In genomic region chr13:24040835-24041234, GRCh38 we compare ENCODE assay signal across 22 cellular contexts.
DNase-seq lines count a peak whose midpoint lies in the region; ATAC-seq and TF ChIP-seq lines count a peak whose summit lies in the region.
"Had no signal": no experiment of that assay in that cellular context is flagged by ENCODE, and none has a peak within 500 bp of the region (broad histone marks: within the 10 kb centered on the region; RNA-seq: fewer than 3 reads in every experiment).

No MANE protein-coding gene starts in this region.

- H3K9me3 Mint-ChIP-seq in GM23338 (no peaks in the 10 kb centered on the region), nephron (peaks cover 3% of the 10 kb centered on the region)
- H3K9me3 Mint-ChIP-seq in T-helper 2 cell treated with Interferon-gamma antibody and Interleukin-4, amounts not matched to agents 5 μg/mL and 100 μg/mL, for 36 hours = no peaks in the 10 kb centered on the region
- H3K9me3 Mint-ChIP-seq: natural killer cell treated with Interleukin-12 subunit alpha and Interleukin-12 subunit beta and Interleukin-15 and Interleukin-18, amount 100 ng/mL, for 72 hours had no signal

- no peaks in the 10 kb centered on the region; the same call in 1 of the 2 replicates for H3K4me1 ChIP-seq in GM23338 (ENCODE audit: insufficient read depth)
- H3K4me1 ChIP-seq: colonic mucosa, prostate gland had no signal

- no peak overlapping the region for H2AFZ ChIP-seq in GM23338

- H3K4me3 ChIP-seq in GM23338 = no peak overlapping the region
- H3K4me3 ChIP-seq: colonic mucosa, prostate gland had no signal

- H3K27ac ChIP-seq in GM23338 (ENCODE audit: low read depth) = no peak overlapping the region
- H3K27ac ChIP-seq in cingulate gyrus (ENCODE audit: low read depth, low read length) = peak overlapping the region; percentile 98
- H3K27ac ChIP-seq: brain microvascular endothelial cell, C4-2B, colonic mucosa, prostate gland, RWPE1 had no signal

- H3K4me1 Mint-ChIP-seq in GM23338 = peaks cover 29% of the 10 kb centered on the region
- H3K4me1 Mint-ChIP-seq in nephron = peaks cover 79% of the 10 kb centered on the region
- H3K4me1 Mint-ChIP-seq in T-helper 2 cell treated with Interferon-gamma antibody and Interleukin-4, amounts not matched to agents 5 μg/mL and 100 μg/mL, for 36 hours (ENCODE audit: low read depth) = peaks cover 25% of the 10 kb centered on the region
- peaks cover 2% of the 10 kb centered on the region for H3K4me1 Mint-ChIP-seq in T-helper 17 cell

- H3K9me3 ChIP-seq in T-helper 17 cell (ENCODE audit: control insufficient read depth, low read length, poor library complexity, severe bottlenecking) = no peaks in the 10 kb centered on the region
- H3K9me3 ChIP-seq: colonic mucosa, prostate gland had no signal

- DNase-seq in GM23338 (ENCODE audit: low spot score) (peak; percentile 28), NCI-H69 (lab: John Stamatoyannopoulos, UW) (peak; percentile 66), RKO (ENCODE audit: low spot score) (no peak), T-helper 17 cell (no peak)
- DNase-seq in T-helper 2 cell treated with Interferon-gamma antibody and Interleukin-4, amounts not matched to agents 5 μg/mL and 100 μg/mL, for 36 hours (ENCODE audit: low spot score) = no peak
- DNase-seq: ACHN; activated CD8-positive, alpha-beta T cell treated with anti-CD3 and anti-CD28 coated beads, Interleukin-2, amount 10 ng/mL, durations not matched to agents 7 days and 5 days; activated gamma-delta T cell treated with Interleukin-2 at 50 U/mL for 16 hours; brain microvascular endothelial cell; colonic mucosa; Karpas-422; left cardiac atrium; NCI-H2029 treated with DMSO at 0.1 percent for 48 hours; NCI-H446 treated with DMSO at 0.1 percent for 48 hours; T-helper 9 cell had no signal

- no peaks in the 10 kb centered on the region for H3K9me2 ChIP-seq in GM23338 (ENCODE audit: insufficient read depth)

- H3K36me3 Mint-ChIP-seq in GM23338 (ENCODE audit: low read depth) (no peaks in the 10 kb centered on the region), nephron (ENCODE audit: low read depth) (peaks cover 3% of the 10 kb centered on the region), T-helper 17 cell (ENCODE audit: low read depth) (no peaks in the 10 kb centered on the region)
- H3K36me3 Mint-ChIP-seq in T-helper 2 cell treated with Interferon-gamma antibody and Interleukin-4, amounts not matched to agents 5 μg/mL and 100 μg/mL, for 36 hours (ENCODE audit: low read depth) = no peaks in the 10 kb centered on the region
- H3K36me3 Mint-ChIP-seq: natural killer cell treated with Interleukin-12 subunit alpha and Interleukin-12 subunit beta and Interleukin-15 and Interleukin-18, amount 100 ng/mL, for 72 hours had no signal

- H3K27me3 ChIP-seq in GM23338 (ENCODE audit: insufficient read depth) = no peaks in the 10 kb centered on the region
- H3K27me3 ChIP-seq: brain microvascular endothelial cell, colonic mucosa had no signal

- no peaks in the 10 kb centered on the region for H4K20me1 ChIP-seq in GM23338 (replicated peaks; ENCODE audit: insufficient read depth)

- ATAC-seq in GM23338 (peak; percentile 90), GM19395 (IDR thresholded peaks at IDR 0.05; ENCODE audit: unreplicated experiment) (no peak), T-helper 17 cell (no peak)
- ATAC-seq: activated CD8-positive, alpha-beta T cell treated with anti-CD3 and anti-CD28 coated beads, Interleukin-2, amount 10 ng/mL, durations not matched to agents 7 days and 5 days; left cardiac atrium; natural killer cell treated with Interleukin-12 subunit alpha and Interleukin-12 subunit beta and Interleukin-15 and Interleukin-18, amount 100 ng/mL, for 72 hours had no signal

- no peaks in the 10 kb centered on the region for H3F3A ChIP-seq in GM23338 (replicated peaks; ENCODE audit: low read depth)

- no peak overlapping the region for H3K4me2 ChIP-seq in GM23338

- TF ChIP-seq CTCF in GM23338 (conservative IDR thresholded peaks at IDR 0.05; ENCODE audit: low read depth in 2 of 2) (no peak), nephron (IDR thresholded peaks at IDR 0.05; ENCODE audit: unreplicated experiment in 3 of 3) (no peak)

- H3K27ac Mint-ChIP-seq in GM23338 = no peak overlapping the region
- H3K27ac Mint-ChIP-seq in nephron = peak overlapping the region; percentile 44 to 77 (median 49)
- no peak overlapping the region for H3K27ac Mint-ChIP-seq in T-helper 2 cell treated with Interferon-gamma antibody and Interleukin-4, amounts not matched to agents 5 μg/mL and 100 μg/mL, for 36 hours
- H3K27ac Mint-ChIP-seq in T-helper 17 cell = no peak overlapping the region
- H3K27ac Mint-ChIP-seq: activated CD8-positive, alpha-beta T cell treated with anti-CD3 and anti-CD28 coated beads, Interleukin-2, amount 10 ng/mL, durations not matched to agents 7 days and 5 days; natural killer cell treated with Interleukin-12 subunit alpha and Interleukin-12 subunit beta and Interleukin-15 and Interleukin-18, amount 100 ng/mL, for 72 hours had no signal

- H3K79me2 ChIP-seq in GM23338 (replicated peaks; ENCODE audit: insufficient read depth) = no peaks in the 10 kb centered on the region

- H3K4me3 Mint-ChIP-seq in GM23338 (no peak overlapping the region), nephron (no peak overlapping the region), T-helper 17 cell (no peak overlapping the region)
- H3K4me3 Mint-ChIP-seq in T-helper 2 cell treated with Interferon-gamma antibody and Interleukin-4, amounts not matched to agents 5 μg/mL and 100 μg/mL, for 36 hours = no peak overlapping the region
- H3K4me3 Mint-ChIP-seq: activated CD8-positive, alpha-beta T cell treated with anti-CD3 and anti-CD28 coated beads, Interleukin-2, amount 10 ng/mL, durations not matched to agents 7 days and 5 days; natural killer cell treated with Interleukin-12 subunit alpha and Interleukin-12 subunit beta and Interleukin-15 and Interleukin-18, amount 100 ng/mL, for 72 hours had no signal

- H3K27me3 Mint-ChIP-seq in GM23338 (ENCODE audit: insufficient read depth, low read depth, poor library complexity) = peaks cover 29% of the 10 kb centered on the region
- H3K27me3 Mint-ChIP-seq in nephron (ENCODE audit: low read depth) = no peaks in the 10 kb centered on the region
- peaks cover 2% of the 10 kb centered on the region for H3K27me3 Mint-ChIP-seq in T-helper 2 cell treated with Interferon-gamma antibody and Interleukin-4, amounts not matched to agents 5 μg/mL and 100 μg/mL, for 36 hours (ENCODE audit: low read depth)
- H3K27me3 Mint-ChIP-seq in T-helper 17 cell = peaks cover 47% of the 10 kb centered on the region

- no peaks in the 10 kb centered on the region for H3K36me3 ChIP-seq in GM23338 (ENCODE audit: insufficient read depth)
- H3K36me3 ChIP-seq: brain microvascular endothelial cell, colonic mucosa, prostate gland had no signal

TF ChIP-seq in GM23338, 12 proteins besides CTCF, POLR2A, EP300 and RAD21 (continues in another document):
- TF ChIP-seq NANOG (IDR thresholded peaks at IDR 0.05; ENCODE audit: borderline replicate concordance) = no peak
- TF ChIP-seq JUNB (IDR thresholded peaks at IDR 0.05; ENCODE audit: unreplicated experiment) = no peak
- no peak for TF ChIP-seq CREB1 (CRISPR knock-in tag; IDR thresholded peaks at IDR 0.05; ENCODE audit: low read depth)
- no peak for TF ChIP-seq EZH2 (IDR thresholded peaks at IDR 0.05; ENCODE audit: low read depth, unreplicated experiment)
- TF ChIP-seq ZNF114 (CRISPR knock-in tag; IDR thresholded peaks at IDR 0.05) = no peak
- TF ChIP-seq ZNF331 (CRISPR knock-in tag; IDR thresholded peaks at IDR 0.05; ENCODE audit: low read depth) = no peak
- no peak for TF ChIP-seq REST (IDR thresholded peaks at IDR 0.05; ENCODE audit: unreplicated experiment)
- no peak for TF ChIP-seq ETS1 (IDR thresholded peaks at IDR 0.05)
- no peak for TF ChIP-seq EZH2phosphoT487 (IDR thresholded peaks at IDR 0.05; ENCODE audit: unreplicated experiment)
- no peak for TF ChIP-seq POLR2AphosphoS5 (IDR thresholded peaks at IDR 0.05; ENCODE audit: low read depth)
- no peak for TF ChIP-seq STAT1 (IDR thresholded peaks at IDR 0.05; ENCODE audit: unreplicated experiment)

Comparison
In these comparisons a context has a peak if more than half of its experiments do, and no peak if none do; other contexts are left out.
1. DNase-seq: peak in GM23338 (single experiment) and NCI-H69 (single experiment); none in T-helper 2 cell treated with Interferon-gamma antibody and Interleukin-4, amounts not matched to agents 5 μg/mL and 100 μg/mL, for 36 hours (single experiment), RKO (single experiment) and T-helper 17 cell (0 of 3).
2. H3K27ac Mint-ChIP-seq: peak in nephron (3 of 3); none in GM23338 (single experiment), T-helper 2 cell treated with Interferon-gamma antibody and Interleukin-4, amounts not matched to agents 5 μg/mL and 100 μg/mL, for 36 hours (single experiment) and T-helper 17 cell (single experiment).